In genomic region chr2:232444409-232445148, GRCh38 we compare ENCODE assay signal across 8 cellular contexts. TPM values are rescaled to one million over a fixed set of nuclear protein-coding genes. Genes with fewer than 3 reads are reported as not detected.
DNase-seq lines count a peak whose midpoint lies in the region; ATAC-seq and TF ChIP-seq lines count a peak whose summit lies in the region.

No MANE protein-coding gene starts in this region.

- DNase-seq in activated gamma-delta T cell treated with Interleukin-2 at 50 U/mL for 16 hours (peak; percentile 46), activated gamma-delta T cell (lab: John Stamatoyannopoulos, UW) (no peak), NCI-H446 treated with DMSO at 0.1 percent for 48 hours (lab: John Stamatoyannopoulos, UW) (peak; percentile 1), erythroblast (lab: John Stamatoyannopoulos, UW) (peak; percentile 56 to 67), prostate gland (ENCODE audit: low spot score) (no peak), globus pallidus (ENCODE audit: low spot score) (no peak)
- peak; percentile 77 for DNase-seq in activated CD8-positive, alpha-beta T cell treated with anti-CD3 and anti-CD28 coated beads, Interleukin-2, amount 10 ng/mL, durations not matched to agents 7 days and 5 days

- WGBS in prostate gland: 83% methylated on average over 21 of the region's 21 CpGs

- CTCF ChIA-PET in activated CD8-positive, alpha-beta T cell treated with anti-CD3 and anti-CD28 coated beads, Interleukin-2, amount 10 ng/mL, durations not matched to agents 7 days and 5 days (lab: Charles Lee): interaction anchor here (0.9 to 1.3 kb wide), 4 partner anchors 10 to 107 kb away, joined by 3 to 5 read pairs (median 3); no protein-coding TSS in a partner anchor

- H3K27me3 Mint-ChIP-seq in activated CD8-positive, alpha-beta T cell treated with anti-CD3 and anti-CD28 coated beads, Interleukin-2, amount 10 ng/mL, durations not matched to agents 7 days and 5 days (ENCODE audit: low read depth): no peaks in the 10 kb centered on the region

- no peak overlapping the region for H3K27ac Mint-ChIP-seq in activated CD8-positive, alpha-beta T cell treated with anti-CD3 and anti-CD28 coated beads, Interleukin-2, amount 10 ng/mL, durations not matched to agents 7 days and 5 days

- no peak overlapping the region for H3K27ac ChIP-seq in prostate gland

- H3K4me1 ChIP-seq in prostate gland (replicated peaks): no peaks in the 10 kb centered on the region

- peak; percentile 52 for ATAC-seq in activated CD8-positive, alpha-beta T cell treated with anti-CD3 and anti-CD28 coated beads, Interleukin-2, amount 10 ng/mL, durations not matched to agents 7 days and 5 days
- no peak for ATAC-seq in HG03442 (IDR thresholded peaks at IDR 0.05; ENCODE audit: unreplicated experiment)

- TF ChIP-seq POLR2A in erythroblast (IDR thresholded peaks at IDR 0.05; ENCODE audit: low read length) (no peak), prostate gland (IDR thresholded peaks at IDR 0.05) (no peak)

- POLR2A ChIA-PET in activated CD8-positive, alpha-beta T cell treated with anti-CD3 and anti-CD28 coated beads, Interleukin-2, amount 10 ng/mL, durations not matched to agents 7 days and 5 days (lab: Charles Lee): no interaction called here

- no peaks in the 10 kb centered on the region for H3K27me3 ChIP-seq in prostate gland (replicated peaks; ENCODE audit: insufficient read depth)

- no peak overlapping the region for H3K4me3 ChIP-seq in prostate gland

- TF ChIP-seq CTCF in prostate gland (IDR thresholded peaks at IDR 0.05): peak in 3 of 4 experiments; percentile 16 to 32 (median 26)

- no peaks in the 10 kb centered on the region for H3K36me3 ChIP-seq in prostate gland

- H3K4me3 Mint-ChIP-seq in activated CD8-positive, alpha-beta T cell treated with anti-CD3 and anti-CD28 coated beads, Interleukin-2, amount 10 ng/mL, durations not matched to agents 7 days and 5 days: no peak overlapping the region

- H3K9me3 ChIP-seq in prostate gland: no peaks in the 10 kb centered on the region

- intact Hi-C loops in prostate gland (cut with DNase I): no loop called here

- H3K4me1 Mint-ChIP-seq in activated CD8-positive, alpha-beta T cell treated with anti-CD3 and anti-CD28 coated beads, Interleukin-2, amount 10 ng/mL, durations not matched to agents 7 days and 5 days (ENCODE audit: low read depth): peaks cover 10% of the 10 kb centered on the region

- H3K36me3 Mint-ChIP-seq in activated CD8-positive, alpha-beta T cell treated with anti-CD3 and anti-CD28 coated beads, Interleukin-2, amount 10 ng/mL, durations not matched to agents 7 days and 5 days (ENCODE audit: low read depth): no peaks in the 10 kb centered on the region

- H3K9me3 Mint-ChIP-seq in activated CD8-positive, alpha-beta T cell treated with anti-CD3 and anti-CD28 coated beads, Interleukin-2, amount 10 ng/mL, durations not matched to agents 7 days and 5 days (ENCODE audit: insufficient read depth): no peaks in the 10 kb centered on the region

RNA-seq across cellular contexts. Expression of gene ALPI, which starts 11.4 kb away (rescaled TPM):
- not detected for total RNA-seq in activated CD8-positive, alpha-beta T cell treated with anti-CD3 and anti-CD28 coated beads, Interleukin-2, amount 10 ng/mL, durations not matched to agents 7 days and 5 days
- total RNA-seq in prostate gland: not detected

RNA-seq across cellular contexts. Expression of gene ALPG, which starts 37.9 kb away (rescaled TPM):
- not detected for total RNA-seq in activated CD8-positive, alpha-beta T cell treated with anti-CD3 and anti-CD28 coated beads, Interleukin-2, amount 10 ng/mL, durations not matched to agents 7 days and 5 days
- under 1 TPM in 1 of 2 donors, not detected in 1; 0.34 TPM for total RNA-seq in prostate gland

RNA-seq across cellular contexts. Expression of gene ECEL1, which starts 43.1 kb away (rescaled TPM):
- total RNA-seq in activated CD8-positive, alpha-beta T cell treated with anti-CD3 and anti-CD28 coated beads, Interleukin-2, amount 10 ng/mL, durations not matched to agents 7 days and 5 days: not detected
- 10 to 100 TPM in 1 of 2 donors, under 1 TPM in 1; 0.82 to 15.3 TPM for total RNA-seq in prostate gland

Comparison
In these comparisons a context has a peak if more than half of its experiments do, and no peak if none do; other contexts are left out.
1. DNase-seq: peak in activated gamma-delta T cell treated with Interleukin-2 at 50 U/mL for 16 hours (single experiment), NCI-H446 treated with DMSO at 0.1 percent for 48 hours (single experiment), activated CD8-positive, alpha-beta T cell treated with anti-CD3 and anti-CD28 coated beads, Interleukin-2, amount 10 ng/mL, durations not matched to agents 7 days and 5 days (single experiment) and erythroblast (2 of 2); none in activated gamma-delta T cell (single experiment), prostate gland (single experiment) and globus pallidus (single experiment).